1 cellular context compared by ENCODE assay signal in the genomic region with DNA sequence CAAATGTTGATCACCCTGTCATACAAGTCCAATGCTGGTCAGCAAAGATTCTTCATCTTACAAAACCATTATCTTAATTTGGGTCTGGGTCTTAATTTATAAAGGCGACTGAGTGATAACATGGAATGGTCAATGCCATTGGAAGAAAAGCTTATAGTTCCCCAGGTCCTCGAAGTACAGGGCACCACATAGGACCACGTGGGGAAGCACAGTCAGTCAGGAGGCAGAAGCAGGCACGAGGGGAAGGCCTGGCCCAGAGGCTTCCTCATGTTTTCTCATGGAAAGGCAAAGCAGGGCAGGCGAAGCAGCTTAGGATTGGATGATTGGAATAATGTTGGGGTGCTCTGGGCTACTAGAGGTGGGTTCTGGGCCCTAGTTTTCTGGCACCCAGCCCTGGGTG.
TF ChIP-seq lines count a peak whose summit lies in the region.

No MANE protein-coding gene starts in this region.

TF ChIP-seq in IMR-90, 13 proteins besides CTCF, POLR2A, EP300 and RAD21:
- TF ChIP-seq MAZ (IDR thresholded peaks at IDR 0.05; ENCODE audit: borderline replicate concordance, low read depth, low read length) (no peak), BHLHE40 (IDR thresholded peaks at IDR 0.05; ENCODE audit: low read depth, low read length) (no peak), CHD1 (IDR thresholded peaks at IDR 0.05; ENCODE audit: low read depth, low read length) (no peak), ELK1 (IDR thresholded peaks at IDR 0.05; ENCODE audit: borderline replicate concordance, low read depth, low read length) (no peak), NFE2L2 (IDR thresholded peaks at IDR 0.05; ENCODE audit: low read depth, low read length) (no peak), SMC3 (IDR thresholded peaks at IDR 0.05; ENCODE audit: low read depth, low read length) (no peak), CEBPB (IDR thresholded peaks at IDR 0.05; ENCODE audit: low read depth, low read length) (no peak), MAFK (IDR thresholded peaks at IDR 0.05; ENCODE audit: low read depth, low read length) (no peak), MXI1 (IDR thresholded peaks at IDR 0.05; ENCODE audit: borderline replicate concordance, low read depth, low read length) (no peak), RCOR1 (IDR thresholded peaks at IDR 0.05; ENCODE audit: insufficient replicate concordance, low read length) (no peak), FOS (IDR thresholded peaks at IDR 0.05; ENCODE audit: low read depth, low read length) (no peak), RFX5 (IDR thresholded peaks at IDR 0.05; ENCODE audit: low read depth, low read length) (no peak)
- TF ChIP-seq, protein P1, sequence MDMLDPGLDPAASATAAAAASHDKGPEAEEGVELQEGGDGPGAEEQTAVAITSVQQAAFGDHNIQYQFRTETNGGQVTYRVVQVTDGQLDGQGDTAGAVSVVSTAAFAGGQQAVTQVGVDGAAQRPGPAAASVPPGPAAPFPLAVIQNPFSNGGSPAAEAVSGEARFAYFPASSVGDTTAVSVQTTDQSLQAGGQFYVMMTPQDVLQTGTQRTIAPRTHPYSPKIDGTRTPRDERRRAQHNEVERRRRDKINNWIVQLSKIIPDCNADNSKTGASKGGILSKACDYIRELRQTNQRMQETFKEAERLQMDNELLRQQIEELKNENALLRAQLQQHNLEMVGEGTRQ (IDR thresholded peaks at IDR 0.05; ENCODE audit: low read depth, low read length): no peak
